Comparison of ENCODE assay signal across 8 cellular contexts in genomic region chr5:122844916-122845252, GRCh38. TPM values are rescaled to one million over a fixed set of nuclear protein-coding genes. Genes with fewer than 3 reads are reported as not detected.
A peak's percentile ranks its signal among the peaks of the same experiment; 100 is the strongest.
DNase-seq lines count a peak whose midpoint lies in the region; ATAC-seq and TF ChIP-seq lines count a peak whose summit lies in the region.

No MANE protein-coding gene starts in this region.

- no peaks in the 10 kb centered on the region for H3K36me3 Mint-ChIP-seq in T-helper 1 cell treated with Interleukin-12 subunit alpha and Interleukin-12 subunit beta and Interleukin-4 antibody, amounts not matched to agents 30 μg/mL and 1 μg/mL, for 36 hours (ENCODE audit: low read depth)

- in situ Hi-C loops in Panc1 (cut with HindIII; ENCODE audit: low pct_unique_long_range_greater_than_20kb, low sequenced_read_pairs) = no loop called here

- H3K27me3 Mint-ChIP-seq in T-helper 1 cell treated with Interleukin-12 subunit alpha and Interleukin-12 subunit beta and Interleukin-4 antibody, amounts not matched to agents 30 μg/mL and 1 μg/mL, for 36 hours (ENCODE audit: low read depth) = peaks cover 43% of the 10 kb centered on the region

- H3K4me1 ChIP-seq in Panc1 (ENCODE audit: control insufficient read depth, insufficient read depth, low read length) (peaks cover 29% of the 10 kb centered on the region), trophoblast cell (ENCODE audit: control insufficient read depth in 1 of 2, insufficient read depth in 2 of 2, low read length in 2 of 2) (peaks cover 11% of the 10 kb centered on the region in 2 experiments)

- peak overlapping the region; percentile 99 for H4K91ac ChIP-seq in trophoblast cell (ENCODE audit: low read depth, low read length)

- no peaks in the 10 kb centered on the region for H3K9me3 ChIP-seq in Panc1 (ENCODE audit: control insufficient read depth, insufficient read depth, low read depth, low read length)
- no peaks in the 10 kb centered on the region for H3K9me3 ChIP-seq in trophoblast cell (ENCODE audit: insufficient read depth, low read depth, low read length)

- H3K9me3 Mint-ChIP-seq in T-helper 1 cell treated with Interleukin-12 subunit alpha and Interleukin-12 subunit beta and Interleukin-4 antibody, amounts not matched to agents 30 μg/mL and 1 μg/mL, for 36 hours = no peaks in the 10 kb centered on the region

- H2BK12ac ChIP-seq in trophoblast cell (ENCODE audit: low read length) = peak overlapping the region; percentile 82

- peak overlapping the region; percentile 68 for H3K4me2 ChIP-seq in trophoblast cell (ENCODE audit: low read length)

- H3K4me3 ChIP-seq in Panc1 (ENCODE audit: low read depth in 2 of 2, low read length in 2 of 2) (peak overlapping the region; percentile 86 to 89), fibroblast of mammary gland (ENCODE audit: control insufficient read depth, low read depth, low read length) (peak overlapping the region; percentile 68), trophoblast cell (ENCODE audit: low read depth, low read length) (peak overlapping the region; percentile 97)

- H3K36me3 ChIP-seq in Panc1 (ENCODE audit: control insufficient read depth, insufficient read depth, low read length) (no peaks in the 10 kb centered on the region), trophoblast cell (ENCODE audit: control insufficient read depth in 1 of 2, insufficient read depth in 2 of 2, low read length in 2 of 2) (peaks cover 0 to under 1% of the 10 kb centered on the region in 2 experiments)

- no peak overlapping the region for H3K27ac Mint-ChIP-seq in T-helper 1 cell treated with Interleukin-12 subunit alpha and Interleukin-12 subunit beta and Interleukin-4 antibody, amounts not matched to agents 30 μg/mL and 1 μg/mL, for 36 hours

- H2BK120ac ChIP-seq in trophoblast cell (ENCODE audit: insufficient read depth, low read length, poor library complexity) = peak overlapping the region; percentile 94

- WGBS in trophoblast cell (ENCODE audit: extremely low coverage, insufficient coverage, insufficient read length) = no CpG with 5 or more reads among the region's 17 CpGs

- H3K79me2 ChIP-seq in trophoblast cell (ENCODE audit: control insufficient read depth, insufficient read depth, low read length, poor library complexity) = peaks cover 9% of the 10 kb centered on the region

- no peaks in the 10 kb centered on the region for H3K27me3 ChIP-seq in Panc1 (ENCODE audit: control insufficient read depth, insufficient read depth, low read length)
- no peaks in the 10 kb centered on the region for H3K27me3 ChIP-seq in trophoblast cell (ENCODE audit: insufficient read depth, low read length)

- peaks cover 15% of the 10 kb centered on the region for H3K4me1 Mint-ChIP-seq in T-helper 1 cell treated with Interleukin-12 subunit alpha and Interleukin-12 subunit beta and Interleukin-4 antibody, amounts not matched to agents 30 μg/mL and 1 μg/mL, for 36 hours (ENCODE audit: low read depth)

- TF ChIP-seq CTCF in Panc1 (IDR thresholded peaks at IDR 0.05) (no peak), fibroblast of mammary gland (conservative IDR thresholded peaks at IDR 0.05; ENCODE audit: control insufficient read depth, insufficient read depth, low read depth, low read length) (no peak)

- H2AFZ ChIP-seq in trophoblast cell (ENCODE audit: insufficient read depth, low read length, poor library complexity) = peak overlapping the region; percentile 92

- H3K18ac ChIP-seq in trophoblast cell (ENCODE audit: low read length) = peak overlapping the region; percentile 88

- H3K27ac ChIP-seq in Panc1 (ENCODE audit: low read length) = peak overlapping the region; percentile 98
- peak overlapping the region; percentile 98 for H3K27ac ChIP-seq in trophoblast cell (ENCODE audit: low read depth, low read length)

- CTCF ChIA-PET in Panc1 (lab: Charles Lee) = no interaction called here

- peak overlapping the region; percentile 50 for H2AK5ac ChIP-seq in trophoblast cell (ENCODE audit: low read length)

- BruUV-seq in Panc1 (replicated peaks; lab: Mats Ljungman, UMichigan) = no TSS peak

- peaks cover 27% of the 10 kb centered on the region for H3K79me1 ChIP-seq in trophoblast cell (ENCODE audit: low read length)

- peak overlapping the region; percentile 79 for H3K14ac ChIP-seq in trophoblast cell (ENCODE audit: low read length)

- ATAC-seq in HG02610 (IDR thresholded peaks at IDR 0.05; ENCODE audit: unreplicated experiment) = peak; percentile 25
- ATAC-seq in Panc1 = peak; percentile 27

- peak overlapping the region; percentile 30 for H3K9ac ChIP-seq in trophoblast cell (ENCODE audit: low read length)

- POLR2A ChIA-PET in Panc1 (lab: Charles Lee) = no interaction called here

- H2BK5ac ChIP-seq in trophoblast cell (ENCODE audit: low read depth, low read length, poor library complexity) = peak overlapping the region; percentile 88

- H3K4me3 Mint-ChIP-seq in T-helper 1 cell treated with Interleukin-12 subunit alpha and Interleukin-12 subunit beta and Interleukin-4 antibody, amounts not matched to agents 30 μg/mL and 1 μg/mL, for 36 hours = peak overlapping the region; percentile 82

- H4K12ac ChIP-seq in trophoblast cell (ENCODE audit: low read depth, low read length) = peak overlapping the region; percentile 89

- intact Hi-C loops in Panc1 (cut with micrococcal nuclease; ENCODE audit: unreplicated experiment) = no loop called here

- peak overlapping the region; percentile 92 for H4K8ac ChIP-seq in trophoblast cell (ENCODE audit: low read depth, low read length)

- DNase-seq in T-helper 1 cell = no peak
- DNase-seq in Panc1 (ENCODE audit: low read depth, low spot score) = no peak
- DNase-seq in fibroblast of mammary gland (ENCODE audit: low read depth) = no peak
- DNase-seq in trophoblast cell = no peak
- no peak for DNase-seq in stimulated activated CD4-positive, alpha-beta T cell treated with anti-CD3 and anti-CD28 coated beads, Interleukin-4, amount 100 ng/mL, for 1 hour
- DNase-seq in NCI-H187 (lab: John Stamatoyannopoulos, UW) = no peak

- peak overlapping the region; percentile 81 for H3K4ac ChIP-seq in trophoblast cell (ENCODE audit: low read depth, low read length)

- no peak overlapping the region for H3K23ac ChIP-seq in trophoblast cell (ENCODE audit: low read length)

RNA-seq across cellular contexts. Expression of gene SNX24, which starts 0.5 kb away (rescaled TPM):
- 32.8 TPM for total RNA-seq in Panc1 (2021; ENCODE audit: unreplicated experiment)
- polyA plus RNA-seq in Panc1 (2012; ENCODE audit: insufficient read length) = 16.9 TPM
- 51.4 and 52.7 TPM in 2 replicates for polyA plus RNA-seq in trophoblast cell (2013)
